ENCODE assay signal across 8 cellular contexts in genomic region chr14:55580401-55581010, GRCh38. TPM values are rescaled to one million over a fixed set of nuclear protein-coding genes. Genes with fewer than 3 reads are reported as not detected.
DNase-seq lines count a peak whose midpoint lies in the region; ATAC-seq, FAIRE-seq and TF ChIP-seq lines count a peak whose summit lies in the region.

No MANE protein-coding gene starts in this region.

- CTCF ChIA-PET in T-cell (lab: Charles Lee) = interaction anchor here in 1 of 2 donors (1.7 kb wide), 1 partner anchor 134 kb away, joined by 5 read pairs; no protein-coding TSS in a partner anchor

- H3K27me3 Mint-ChIP-seq in T-cell = no peaks in the 10 kb centered on the region

- ATAC-seq in HG03103 (IDR thresholded peaks at IDR 0.05; ENCODE audit: low read depth, unreplicated experiment) = peak; percentile 28
- ATAC-seq in T-cell (replicated peaks in 1 of 4) = peak; percentile 66 to 74 (median 70)

- H3K4me3 ChIP-seq in astrocyte of the cerebellum (ENCODE audit: low read depth, low read length) = peak overlapping the region; percentile 85
- peak overlapping the region; percentile 85 for H3K4me3 ChIP-seq in iPS-15b (ENCODE audit: low read depth, low read length)
- peak overlapping the region; percentile 97 to 100 for H3K4me3 ChIP-seq in small intestine (ENCODE audit: low read depth in 1 of 2, low read length in 2 of 2)

- no peaks in the 10 kb centered on the region for H3K36me3 ChIP-seq in iPS-15b (ENCODE audit: control insufficient read depth, insufficient read depth, low read length)
- no peaks in the 10 kb centered on the region for H3K36me3 ChIP-seq in small intestine (ENCODE audit: control insufficient read depth in 2 of 2, insufficient read depth in 2 of 2, low read length in 2 of 2)

- H3K9ac ChIP-seq in iPS-15b (ENCODE audit: low read depth, low read length) = peak overlapping the region; percentile 86

- peak overlapping the region; percentile 88 to 90 for H3K27ac ChIP-seq in small intestine (ENCODE audit: low read depth in 1 of 2, low read length in 1 of 2)

- POLR2A ChIA-PET in T-cell (lab: Charles Lee) = interaction anchor here in 1 of 2 donors (0.8 kb wide), 1 partner anchor 13 kb away, joined by 4 read pairs; no protein-coding TSS in a partner anchor

- H3K4me1 Mint-ChIP-seq in T-cell = peaks cover 30 to 31% (median 30%) of the 10 kb centered on the region in 3 donors

- TF ChIP-seq CTCF in astrocyte of the cerebellum (IDR thresholded peaks at IDR 0.05; ENCODE audit: low read depth, low read length, missing control alignments) = no peak

- H3K4me3 Mint-ChIP-seq in T-cell = peak overlapping the region; percentile 81 to 91 (median 90)

- in situ Hi-C loops in astrocyte of the cerebellum (cut with HindIII; ENCODE audit: low sequenced_read_pairs) = no loop called here

- DNase-seq in SHP77 (lab: John Stamatoyannopoulos, UW) = peak; percentile 35 to 58
- DNase-seq in SHP77 treated with DMSO at 0.1 percent for 48 hours (lab: John Stamatoyannopoulos, UW) = no peak
- peak in 33 of 34 experiments; percentile 11 to 61 (median 39) for DNase-seq in T-cell
- no peak for DNase-seq in astrocyte of the cerebellum (ENCODE audit: low read depth)
- peak; percentile 27 for DNase-seq in small intestine
- no peak for DNase-seq in cerebellar nuclear complex (lab: John Stamatoyannopoulos, UW)

- H3K4me1 ChIP-seq in iPS-15b (ENCODE audit: control insufficient read depth, insufficient read depth, low read length) = peaks cover 16% of the 10 kb centered on the region
- H3K4me1 ChIP-seq in small intestine (ENCODE audit: control insufficient read depth in 2 of 2, insufficient read depth in 1 of 2, low read depth in 1 of 2, low read length in 1 of 2) = peaks cover 8 to 10% of the 10 kb centered on the region in 2 donors

- H3K9me3 Mint-ChIP-seq in T-cell = no peaks in the 10 kb centered on the region

- peak overlapping the region; percentile 82 to 88 for H3K27ac Mint-ChIP-seq in T-cell

- FAIRE-seq in small intestine (lab: Jason Lieb, UNC) = no peak

- H3K9me3 ChIP-seq in iPS-15b (ENCODE audit: control insufficient read depth, insufficient read depth, low read length) = no peaks in the 10 kb centered on the region
- H3K9me3 ChIP-seq in small intestine (ENCODE audit: control insufficient read depth, low read depth) = no peaks in the 10 kb centered on the region

- no peaks in the 10 kb centered on the region for H3K36me3 Mint-ChIP-seq in T-cell

- no peaks in the 10 kb centered on the region for H3K27me3 ChIP-seq in iPS-15b (ENCODE audit: control insufficient read depth, insufficient read depth, low read length)
- H3K27me3 ChIP-seq in small intestine (ENCODE audit: control insufficient read depth in 2 of 2, insufficient read depth in 2 of 2, low read length in 2 of 2) = no peaks in the 10 kb centered on the region

- 0 to 1% (median 0%) methylated on average over 32 to 76 of the region's 76 CpGs for WGBS in small intestine, 3 donors

RNA-seq across cellular contexts. Expression of gene KTN1, which starts 0.5 kb away (rescaled TPM):
- 100 to 1,000 TPM in 1 of 5 donors, 10 to 100 TPM in 4; 82.5 to 109 (median 85.4) TPM for total RNA-seq in T-cell
- polyA plus RNA-seq in small intestine = 10 to 100 TPM; 42.9 to 83.7 (median 51.9) TPM

Comparison
In these comparisons a context has a peak if more than half of its experiments do, and no peak if none do; other contexts are left out.
1. DNase-seq: peak in SHP77 (2 of 2), T-cell (33 of 34) and small intestine (single experiment); none in SHP77 treated with DMSO at 0.1 percent for 48 hours (single experiment), astrocyte of the cerebellum (single experiment) and cerebellar nuclear complex (0 of 2).
2. Peak in every context shown above with its lines, with median percentiles within 50 percentile points of each other: H3K4me3 ChIP-seq.